In the genomic region with DNA sequence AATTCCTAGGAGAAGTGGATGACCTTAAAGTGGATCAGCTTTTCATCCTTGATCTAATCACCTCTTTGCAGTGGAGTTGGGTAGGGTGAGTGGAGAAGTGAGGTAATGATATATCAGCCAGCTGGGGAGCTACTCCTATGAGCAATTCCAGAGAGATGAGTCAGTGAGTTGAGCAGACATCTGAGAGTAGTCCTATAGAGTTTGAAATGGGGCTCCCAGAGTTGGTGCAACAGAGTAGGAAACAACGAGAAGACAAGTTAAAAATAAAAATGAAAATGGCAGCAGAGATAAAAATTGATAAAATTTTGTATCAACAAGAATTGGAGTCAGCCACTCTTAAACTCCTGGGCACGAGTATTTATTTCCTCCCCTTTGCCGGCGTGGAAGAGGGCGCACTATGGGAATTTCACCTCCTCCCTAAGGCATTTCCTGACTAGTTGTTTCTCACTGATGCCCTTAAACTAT, we compare ENCODE assay signal across 9 cellular contexts.
DNase-seq lines count a peak whose midpoint lies in the region; ATAC-seq and TF ChIP-seq lines count a peak whose summit lies in the region.
"Had no signal": no experiment of that assay in that cellular context is flagged by ENCODE, and none has a peak within 500 bp of the region (broad histone marks: within the 10 kb centered on the region; RNA-seq: fewer than 3 reads in every experiment).

No MANE protein-coding gene starts in this region.

- no peaks in the 10 kb centered on the region for H3K36me3 Mint-ChIP-seq in activated T-helper 17 cell treated with anti-CD3 and anti-CD28 coated beads, Interleukin-2, amount 50 U/mL, for 72 hours (ENCODE audit: low read depth)

- no peak overlapping the region for H3K4me3 Mint-ChIP-seq in activated T-helper 17 cell treated with anti-CD3 and anti-CD28 coated beads, Interleukin-2, amount 50 U/mL, for 72 hours

- no peak overlapping the region for H3K4me3 ChIP-seq in HUES48 (ENCODE audit: low read depth, low read length)
- no peak overlapping the region for H3K4me3 ChIP-seq in thoracic aorta

- H3K9ac ChIP-seq in HUES48 (ENCODE audit: low read depth, low read length), result no peak overlapping the region

- no peak overlapping the region for H3K27ac Mint-ChIP-seq in activated T-helper 17 cell treated with anti-CD3 and anti-CD28 coated beads, Interleukin-2, amount 50 U/mL, for 72 hours

- no peaks in the 10 kb centered on the region for H3K27me3 ChIP-seq in HUES48 (ENCODE audit: control insufficient read depth, insufficient read depth, low read length)
- no peaks in the 10 kb centered on the region for H3K27me3 ChIP-seq in thoracic aorta (replicated peaks; ENCODE audit: insufficient read depth)

- H3K36me3 ChIP-seq in HUES48 (ENCODE audit: control insufficient read depth, insufficient read depth, low read length) (no peaks in the 10 kb centered on the region), thoracic aorta (no peaks in the 10 kb centered on the region)

- H3K9me3 ChIP-seq in HUES48 (ENCODE audit: control insufficient read depth, insufficient read depth, low read length) (no peaks in the 10 kb centered on the region), thoracic aorta (no peaks in the 10 kb centered on the region)

- ATAC-seq in activated T-helper 17 cell treated with anti-CD3 and anti-CD28 coated beads, Interleukin-2, amount 50 U/mL, for 72 hours (replicated peaks), result peak; percentile 52
- no peak for ATAC-seq in thoracic aorta (ENCODE audit: insufficient number of reproducible peaks, low FRiP score, low read depth)
- no peak for ATAC-seq in GM18858 (IDR thresholded peaks at IDR 0.05; ENCODE audit: unreplicated experiment)

- H3K4me1 Mint-ChIP-seq in activated T-helper 17 cell treated with anti-CD3 and anti-CD28 coated beads, Interleukin-2, amount 50 U/mL, for 72 hours, result no peaks in the 10 kb centered on the region

- TF ChIP-seq CTCF in thoracic aorta (IDR thresholded peaks at IDR 0.05), result no peak

- H3K27me3 Mint-ChIP-seq in activated T-helper 17 cell treated with anti-CD3 and anti-CD28 coated beads, Interleukin-2, amount 50 U/mL, for 72 hours, result peaks cover 11% of the 10 kb centered on the region

- H3K9me3 Mint-ChIP-seq in activated T-helper 17 cell treated with anti-CD3 and anti-CD28 coated beads, Interleukin-2, amount 50 U/mL, for 72 hours, result no peaks in the 10 kb centered on the region

- H3K27ac ChIP-seq in HUES48 (ENCODE audit: low read depth, low read length) (peak overlapping the region; percentile 75), thoracic aorta (peak overlapping the region; percentile 51 to 61)

- H3K4me1 ChIP-seq in HUES48 (ENCODE audit: control insufficient read depth, insufficient read depth, low read length), result peaks cover 29% of the 10 kb centered on the region
- peaks cover 38 to 50% of the 10 kb centered on the region in 2 donors for H3K4me1 ChIP-seq in thoracic aorta (ENCODE audit: control insufficient read depth in 1 of 2, low read depth in 2 of 2)

- DNase-seq in hepatic stellate cell (ENCODE audit: low spot score) (peak; percentile 42), thoracic aorta (ENCODE audit: low spot score) (no peak), NCI-H128 (lab: John Stamatoyannopoulos, UW; ENCODE audit: unreplicated experiment) (no peak), NCI-H187 (lab: John Stamatoyannopoulos, UW) (no peak)
- DNase-seq: cortex of kidney; stimulated activated CD4-positive, alpha-beta T cell treated with anti-CD3 and anti-CD28 coated beads, Interleukin-4, amount 100 ng/mL, for 1 hour had no signal
